2 cellular contexts compared by ENCODE assay signal in the genomic region with DNA sequence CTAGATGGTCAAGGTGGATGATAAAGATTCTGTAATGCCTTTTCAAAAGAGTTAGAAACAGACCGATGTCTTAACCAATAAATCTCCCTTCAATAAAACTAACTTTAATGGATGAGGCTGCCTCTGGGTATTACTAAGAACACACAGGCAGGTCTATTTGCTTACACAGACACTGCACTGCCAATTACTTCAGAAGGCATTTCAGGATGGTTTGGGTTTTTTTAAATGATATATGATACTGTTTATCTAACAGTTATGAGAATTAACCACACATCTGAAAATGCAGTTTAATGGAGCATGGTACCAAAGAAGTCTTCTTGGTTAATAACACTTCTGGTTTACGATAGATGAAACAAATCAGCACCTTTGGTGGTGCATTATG.
TF ChIP-seq lines count a peak whose summit lies in the region.

No MANE protein-coding gene starts in this region.

TF ChIP-seq in H1, 55 proteins besides CTCF, POLR2A, EP300 and RAD21:
- no peak for TF ChIP-seq ZNF274 (IDR thresholded peaks at IDR 0.05; ENCODE audit: borderline replicate concordance, extremely low read depth, low read length)

TF ChIP-seq in HepG2, 621 proteins besides CTCF, POLR2A, EP300 and RAD21:
- TF ChIP-seq, protein P1, sequence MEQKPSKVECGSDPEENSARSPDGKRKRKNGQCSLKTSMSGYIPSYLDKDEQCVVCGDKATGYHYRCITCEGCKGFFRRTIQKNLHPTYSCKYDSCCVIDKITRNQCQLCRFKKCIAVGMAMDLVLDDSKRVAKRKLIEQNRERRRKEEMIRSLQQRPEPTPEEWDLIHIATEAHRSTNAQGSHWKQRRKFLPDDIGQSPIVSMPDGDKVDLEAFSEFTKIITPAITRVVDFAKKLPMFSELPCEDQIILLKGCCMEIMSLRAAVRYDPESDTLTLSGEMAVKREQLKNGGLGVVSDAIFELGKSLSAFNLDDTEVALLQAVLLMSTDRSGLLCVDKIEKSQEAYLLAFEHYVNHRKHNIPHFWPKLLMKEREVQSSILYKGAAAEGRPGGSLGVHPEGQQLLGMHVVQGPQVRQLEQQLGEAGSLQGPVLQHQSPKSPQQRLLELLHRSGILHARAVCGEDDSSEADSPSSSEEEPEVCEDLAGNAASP (CRISPR knock-in tag; IDR thresholded peaks at IDR 0.05; ENCODE audit: borderline replicate concordance) = no peak
- TF ChIP-seq, protein P2, sequence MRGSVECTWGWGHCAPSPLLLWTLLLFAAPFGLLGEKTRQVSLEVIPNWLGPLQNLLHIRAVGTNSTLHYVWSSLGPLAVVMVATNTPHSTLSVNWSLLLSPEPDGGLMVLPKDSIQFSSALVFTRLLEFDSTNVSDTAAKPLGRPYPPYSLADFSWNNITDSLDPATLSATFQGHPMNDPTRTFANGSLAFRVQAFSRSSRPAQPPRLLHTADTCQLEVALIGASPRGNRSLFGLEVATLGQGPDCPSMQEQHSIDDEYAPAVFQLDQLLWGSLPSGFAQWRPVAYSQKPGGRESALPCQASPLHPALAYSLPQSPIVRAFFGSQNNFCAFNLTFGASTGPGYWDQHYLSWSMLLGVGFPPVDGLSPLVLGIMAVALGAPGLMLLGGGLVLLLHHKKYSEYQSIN (CRISPR knock-in tag; IDR thresholded peaks at IDR 0.05; ENCODE audit: borderline replicate concordance) = no peak
- TF ChIP-seq TSC22D2 (CRISPR knock-in tag; IDR thresholded peaks at IDR 0.05; ENCODE audit: borderline replicate concordance) (no peak), FOXC1 (CRISPR knock-in tag; IDR thresholded peaks at IDR 0.05; ENCODE audit: borderline replicate concordance) (no peak), MAFG (CRISPR knock-in tag; IDR thresholded peaks at IDR 0.05) (no peak), GABPB1 (CRISPR knock-in tag; IDR thresholded peaks at IDR 0.05) (no peak), HOXA5 (CRISPR knock-in tag; IDR thresholded peaks at IDR 0.05) (no peak)
- TF ChIP-seq, protein P3, sequence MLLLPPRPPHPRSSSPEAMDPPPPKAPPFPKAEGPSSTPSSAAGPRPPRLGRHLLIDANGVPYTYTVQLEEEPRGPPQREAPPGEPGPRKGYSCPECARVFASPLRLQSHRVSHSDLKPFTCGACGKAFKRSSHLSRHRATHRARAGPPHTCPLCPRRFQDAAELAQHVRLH (CRISPR knock-in tag; IDR thresholded peaks at IDR 0.05; ENCODE audit: borderline replicate concordance, low read depth) = no peak
